12 cellular contexts compared by ENCODE assay signal in the genomic region with DNA sequence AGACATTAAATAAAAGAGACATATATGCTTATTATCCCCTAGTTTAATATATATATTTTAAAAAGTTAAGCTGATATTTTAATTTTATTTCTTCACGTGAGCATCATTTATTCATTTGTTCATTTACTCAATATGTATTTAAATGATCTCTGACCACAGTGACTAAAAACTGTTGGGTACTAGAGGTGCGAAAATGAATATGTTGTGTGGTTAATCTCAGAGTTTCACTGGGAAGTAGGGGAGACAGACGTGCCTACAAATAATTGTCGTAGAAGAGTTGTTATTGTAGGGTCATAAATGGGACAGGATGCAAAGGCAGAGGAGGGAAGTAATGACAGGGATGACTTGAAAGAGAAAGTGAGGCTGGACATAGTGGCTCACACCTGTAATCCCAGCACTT.
DNase-seq lines count a peak whose midpoint lies in the region; ATAC-seq, FAIRE-seq and TF ChIP-seq lines count a peak whose summit lies in the region.
"Had no signal": no experiment of that assay in that cellular context is flagged by ENCODE, and none has a peak within 500 bp of the region (broad histone marks: within the 10 kb centered on the region; RNA-seq: fewer than 3 reads in every experiment).

No MANE protein-coding gene starts in this region.

- no peak overlapping the region for H2AK5ac ChIP-seq in neuronal stem cell (ENCODE audit: low read depth, low read length)

- no peak overlapping the region for H3K18ac ChIP-seq in neuronal stem cell (ENCODE audit: low read length)

- no peak overlapping the region for H3K9ac ChIP-seq in neuronal stem cell (ENCODE audit: low read depth, low read length, poor library complexity)

- H4K8ac ChIP-seq in neuronal stem cell (ENCODE audit: low read depth, low read length) = no peak overlapping the region

- no peak overlapping the region for H3K4ac ChIP-seq in neuronal stem cell (ENCODE audit: low read length)

- TF ChIP-seq CTCF in suprapubic skin (IDR thresholded peaks at IDR 0.05) = no peak

- TF ChIP-seq EP300 in suprapubic skin (IDR thresholded peaks at IDR 0.05) = no peak

- H3K4me3 ChIP-seq in suprapubic skin (no peak overlapping the region), neuronal stem cell (ENCODE audit: low read length in 2 of 2) (no peak overlapping the region)

- no peaks in the 10 kb centered on the region for H3K27me3 ChIP-seq in suprapubic skin
- no peaks in the 10 kb centered on the region for H3K27me3 ChIP-seq in neuronal stem cell (ENCODE audit: control insufficient read depth in 3 of 3, insufficient read depth in 3 of 3, low read depth in 1 of 3, low read length in 3 of 3)

- H2BK5ac ChIP-seq in neuronal stem cell (ENCODE audit: low read length) = no peak overlapping the region

- no peak overlapping the region for H4K91ac ChIP-seq in neuronal stem cell (ENCODE audit: low read depth, low read length, poor library complexity)

- H3K9me3 ChIP-seq in suprapubic skin (no peaks in the 10 kb centered on the region), neuronal stem cell (replicated peaks in 1 of 2; ENCODE audit: control insufficient read depth in 2 of 2, insufficient read depth in 1 of 2, low read depth in 1 of 2, low read length in 2 of 2) (no peaks in the 10 kb centered on the region)

- no peak for TF ChIP-seq POLR2A in GM12892 (IDR thresholded peaks at IDR 0.05; ENCODE audit: low read depth, low read length)
- TF ChIP-seq POLR2A in suprapubic skin (IDR thresholded peaks at IDR 0.05) = no peak

- H3K14ac ChIP-seq in neuronal stem cell (ENCODE audit: low read length) = no peak overlapping the region

- H3K36me3 ChIP-seq in suprapubic skin (no peaks in the 10 kb centered on the region), neuronal stem cell (replicated peaks in 1 of 2; ENCODE audit: control insufficient read depth in 2 of 2, insufficient read depth in 2 of 2, low read length in 2 of 2) (no peaks in the 10 kb centered on the region)

- FAIRE-seq in GM12892 (lab: Jason Lieb, UNC) = peak; percentile 24

- H2BK12ac ChIP-seq in neuronal stem cell (ENCODE audit: low read length) = no peak overlapping the region

- ATAC-seq in GM19324 (IDR thresholded peaks at IDR 0.05; ENCODE audit: low FRiP score, unreplicated experiment) = peak; percentile 57
- peak; percentile 72 for ATAC-seq in HG02759 (IDR thresholded peaks at IDR 0.05; ENCODE audit: unreplicated experiment)
- peak; percentile 65 for ATAC-seq in HG03469 (IDR thresholded peaks at IDR 0.05; ENCODE audit: unreplicated experiment)
- no peak for ATAC-seq in SK-N-SH treated with all-trans-retinoic acid at 6 μM for 48 hours

- H3K4me1 ChIP-seq in suprapubic skin = no peaks in the 10 kb centered on the region
- H3K4me1 ChIP-seq in neuronal stem cell (ENCODE audit: control insufficient read depth in 2 of 2, insufficient read depth in 1 of 2, low read depth in 1 of 2, low read length in 2 of 2) = no peaks in the 10 kb centered on the region

- H3K27ac ChIP-seq in suprapubic skin = no peak overlapping the region
- H3K27ac ChIP-seq in neuronal stem cell (replicated peaks; ENCODE audit: low read length) = no peak overlapping the region

- no peak overlapping the region for H2BK15ac ChIP-seq in neuronal stem cell (ENCODE audit: low read length)

- no peak overlapping the region for H3K4me2 ChIP-seq in neuronal stem cell (ENCODE audit: insufficient read depth, low read length, poor library complexity, severe bottlenecking)

- DNase-seq in GM12892 (ENCODE audit: insufficient read length) (peak; percentile 19), suprapubic skin (ENCODE audit: low spot score in 2 of 2) (no peak), neuronal stem cell (ENCODE audit: low spot score) (no peak), NCI-H510A (lab: John Stamatoyannopoulos, UW) (no peak)
- DNase-seq: central memory CD4-positive, alpha-beta T cell; GDM1; HFFc6; NCI-H345 had no signal

- H3K79me1 ChIP-seq in neuronal stem cell (ENCODE audit: low read depth, low read length) = peaks cover 1% of the 10 kb centered on the region

- 89% methylated on average over 4 of the region's 4 CpGs for WGBS in suprapubic skin
- WGBS in neuronal stem cell (ENCODE audit: extremely low coverage in 2 of 2, insufficient read length in 2 of 2, insufficient replicate concordance in 1 of 2), 2 donors = no CpG with 5 or more reads among the region's 4 CpGs

- H2AFZ ChIP-seq in neuronal stem cell (ENCODE audit: low read length) = no peak overlapping the region

- no peak overlapping the region for H3K23ac ChIP-seq in neuronal stem cell (ENCODE audit: low read depth, low read length, poor library complexity)

- no peak overlapping the region for H2BK120ac ChIP-seq in neuronal stem cell (ENCODE audit: low read depth, low read length)

TF ChIP-seq in SK-N-SH treated with all-trans-retinoic acid at 6 μM for 48 hours, 23 proteins besides CTCF, POLR2A, EP300 and RAD21:
- TF ChIP-seq PPARA (CRISPR knock-in tag; IDR thresholded peaks at IDR 0.05; ENCODE audit: borderline replicate concordance) (no peak), BACH2 (CRISPR knock-in tag; IDR thresholded peaks at IDR 0.05; ENCODE audit: borderline replicate concordance) (no peak), ZNF70 (CRISPR knock-in tag; IDR thresholded peaks at IDR 0.05) (no peak), ISL1 (CRISPR knock-in tag; IDR thresholded peaks at IDR 0.05) (no peak), TOX (CRISPR knock-in tag; IDR thresholded peaks at IDR 0.05; ENCODE audit: borderline replicate concordance) (no peak), ZNF565 (CRISPR knock-in tag; conservative IDR thresholded peaks at IDR 0.05; ENCODE audit: low read depth) (no peak), CSDC2 (CRISPR knock-in tag; IDR thresholded peaks at IDR 0.05) (no peak), ZFP3 (CRISPR knock-in tag; IDR thresholded peaks at IDR 0.05) (no peak), SNAI2 (CRISPR knock-in tag; IDR thresholded peaks at IDR 0.05) (no peak), GLIS3 (CRISPR knock-in tag; IDR thresholded peaks at IDR 0.05) (no peak)
- TF ChIP-seq, protein P1, sequence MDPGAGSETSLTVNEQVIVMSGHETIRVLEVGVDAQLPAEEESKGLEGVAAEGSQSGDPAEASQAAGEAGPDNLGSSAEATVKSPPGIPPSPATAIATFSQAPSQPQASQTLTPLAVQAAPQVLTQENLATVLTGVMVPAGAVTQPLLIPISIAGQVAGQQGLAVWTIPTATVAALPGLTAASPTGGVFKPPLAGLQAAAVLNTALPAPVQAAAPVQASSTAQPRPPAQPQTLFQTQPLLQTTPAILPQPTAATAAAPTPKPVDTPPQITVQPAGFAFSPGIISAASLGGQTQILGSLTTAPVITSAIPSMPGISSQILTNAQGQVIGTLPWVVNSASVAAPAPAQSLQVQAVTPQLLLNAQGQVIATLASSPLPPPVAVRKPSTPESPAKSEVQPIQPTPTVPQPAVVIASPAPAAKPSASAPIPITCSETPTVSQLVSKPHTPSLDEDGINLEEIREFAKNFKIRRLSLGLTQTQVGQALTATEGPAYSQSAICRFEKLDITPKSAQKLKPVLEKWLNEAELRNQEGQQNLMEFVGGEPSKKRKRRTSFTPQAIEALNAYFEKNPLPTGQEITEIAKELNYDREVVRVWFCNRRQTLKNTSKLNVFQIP (CRISPR knock-in tag; IDR thresholded peaks at IDR 0.05; ENCODE audit: borderline replicate concordance, low read depth) = no peak
